In the genomic region with DNA sequence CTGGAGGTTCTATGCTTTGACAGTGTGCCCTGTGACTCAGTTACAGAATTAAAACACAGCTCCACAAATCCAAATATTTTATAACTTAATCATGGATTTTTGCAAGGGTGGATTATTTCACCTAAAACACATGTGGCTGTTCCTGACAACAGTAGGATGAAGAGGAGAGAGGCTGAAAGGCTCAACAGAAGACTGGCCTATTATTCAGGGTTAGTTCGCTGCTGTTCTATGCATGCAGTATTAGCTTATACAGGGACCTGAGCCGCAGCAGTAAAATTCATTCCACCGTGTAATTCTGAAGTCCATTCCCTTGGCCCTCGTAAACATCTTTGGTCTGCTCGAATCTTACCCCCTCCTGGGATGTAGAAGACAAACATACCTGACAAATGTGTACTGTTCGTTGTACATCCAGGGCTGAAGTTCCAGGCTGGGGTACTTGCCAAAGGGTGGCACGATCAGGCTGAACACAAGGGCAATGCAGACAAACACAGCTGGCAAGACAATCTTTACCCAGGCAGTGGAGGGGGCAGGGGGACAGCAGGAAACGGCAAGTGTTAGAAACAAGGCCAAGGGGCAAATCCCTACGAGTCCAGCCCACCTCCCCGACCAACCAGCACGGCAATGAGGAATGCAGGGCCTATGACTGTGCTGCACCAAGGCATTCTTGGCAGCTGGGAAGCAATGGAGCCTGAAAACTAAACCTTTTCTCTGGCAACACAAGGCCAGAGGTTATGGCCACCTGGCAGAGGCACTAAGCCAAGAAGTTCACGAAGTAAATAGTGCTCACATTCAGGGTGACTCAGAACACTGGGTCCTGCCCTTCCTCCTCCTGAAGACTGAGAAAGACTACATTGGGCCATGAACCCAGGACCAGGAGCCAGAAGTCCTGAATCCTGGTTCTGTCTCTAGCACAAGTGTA, we compare ENCODE assay signal across 1 cellular context.
TF ChIP-seq lines count a peak whose summit lies in the region.

No MANE protein-coding gene starts in this region.

TF ChIP-seq in SK-N-SH treated with all-trans-retinoic acid at 6 μM for 48 hours, 23 proteins besides CTCF, POLR2A, EP300 and RAD21 (continued from another document):
- TF ChIP-seq SNAI2 (CRISPR knock-in tag; IDR thresholded peaks at IDR 0.05) (no peak), ZC3H10 (CRISPR knock-in tag; IDR thresholded peaks at IDR 0.05) (no peak), RARB (CRISPR knock-in tag; IDR thresholded peaks at IDR 0.05) (no peak), ZNF8 (CRISPR knock-in tag; IDR thresholded peaks at IDR 0.05) (no peak), CSDC2 (CRISPR knock-in tag; IDR thresholded peaks at IDR 0.05) (no peak), TOX (CRISPR knock-in tag; IDR thresholded peaks at IDR 0.05; ENCODE audit: borderline replicate concordance) (no peak), ARNTL (CRISPR knock-in tag; IDR thresholded peaks at IDR 0.05; ENCODE audit: borderline replicate concordance, low read depth) (no peak), BACH2 (CRISPR knock-in tag; IDR thresholded peaks at IDR 0.05; ENCODE audit: borderline replicate concordance) (no peak), ZNF565 (CRISPR knock-in tag; conservative IDR thresholded peaks at IDR 0.05; ENCODE audit: low read depth) (no peak), ZNF70 (CRISPR knock-in tag; IDR thresholded peaks at IDR 0.05) (no peak), ISL1 (CRISPR knock-in tag; IDR thresholded peaks at IDR 0.05) (no peak), OSR1 (CRISPR knock-in tag; IDR thresholded peaks at IDR 0.05) (no peak)
- TF ChIP-seq, protein P1, sequence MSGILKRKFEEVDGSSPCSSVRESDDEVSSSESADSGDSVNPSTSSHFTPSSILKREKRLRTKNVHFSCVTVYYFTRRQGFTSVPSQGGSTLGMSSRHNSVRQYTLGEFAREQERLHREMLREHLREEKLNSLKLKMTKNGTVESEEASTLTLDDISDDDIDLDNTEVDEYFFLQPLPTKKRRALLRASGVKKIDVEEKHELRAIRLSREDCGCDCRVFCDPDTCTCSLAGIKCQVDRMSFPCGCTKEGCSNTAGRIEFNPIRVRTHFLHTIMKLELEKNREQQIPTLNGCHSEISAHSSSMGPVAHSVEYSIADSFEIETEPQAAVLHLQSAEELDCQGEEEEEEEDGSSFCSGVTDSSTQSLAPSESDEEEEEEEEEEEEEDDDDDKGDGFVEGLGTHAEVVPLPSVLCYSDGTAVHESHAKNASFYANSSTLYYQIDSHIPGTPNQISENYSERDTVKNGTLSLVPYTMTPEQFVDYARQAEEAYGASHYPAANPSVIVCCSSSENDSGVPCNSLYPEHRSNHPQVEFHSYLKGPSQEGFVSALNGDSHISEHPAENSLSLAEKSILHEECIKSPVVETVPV (CRISPR knock-in tag; IDR thresholded peaks at IDR 0.05), result no peak
